Comparison of ENCODE assay signal across 27 cellular contexts in the genomic region with DNA sequence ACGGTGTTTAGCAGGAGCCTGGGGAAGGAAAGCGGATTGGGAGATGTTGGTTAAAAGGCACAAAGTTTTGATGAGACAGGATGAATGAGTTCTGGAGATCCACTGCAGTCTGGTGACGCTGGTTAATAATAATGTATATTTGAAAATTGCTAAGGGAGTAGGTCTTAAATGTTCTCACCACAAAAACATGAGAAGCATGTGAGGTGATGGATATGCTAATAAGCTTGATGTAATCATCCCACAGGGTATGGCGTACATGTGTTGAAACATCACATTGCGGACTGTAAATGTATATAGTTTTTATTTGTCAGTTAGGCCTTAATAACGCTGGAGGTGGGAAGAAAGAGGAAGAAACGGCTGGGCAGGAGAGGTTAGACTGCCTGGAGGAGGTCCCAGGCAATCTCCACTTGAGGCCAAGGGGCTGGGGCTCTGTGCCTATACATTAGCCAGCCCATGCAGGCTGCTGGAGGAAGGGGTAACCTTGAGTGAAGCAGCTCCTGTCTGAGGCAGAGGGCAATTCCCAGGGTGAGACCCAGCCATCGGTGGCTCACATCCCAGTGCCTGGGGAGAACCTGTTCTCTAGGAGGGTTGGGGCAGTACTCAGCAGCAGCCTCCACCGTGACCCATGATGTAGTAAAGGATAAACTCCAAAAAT.
"Had no signal": no experiment of that assay in that cellular context is flagged by ENCODE, and none has a peak within 500 bp of the region (broad histone marks: within the 10 kb centered on the region; RNA-seq: fewer than 3 reads in every experiment).

No MANE protein-coding gene starts in this region.

- H3K27me3 ChIP-seq: cardiac muscle cell, left lung, pancreas, sigmoid colon, thyroid gland had no signal

- H3K36me3 ChIP-seq: cardiac muscle cell, left lung, pancreas, sigmoid colon, thyroid gland had no signal

- H3K4me1 ChIP-seq: left lung, pancreas, psoas muscle, sigmoid colon, thyroid gland had no signal

- H3K4me3 ChIP-seq: cardiac muscle cell, left lung, lung, pancreas, psoas muscle, sigmoid colon, smooth muscle cell, thyroid gland had no signal

- FAIRE-seq: pancreas had no signal

- DNase-seq: activated CD4-positive, alpha-beta T cell treated with anti-CD3 and anti-CD28 coated beads for 4 hours; activated CD4-positive, alpha-beta T cell treated with anti-CD3 and anti-CD28 coated beads, Interleukin-2, amount 50 U/mL, for 4 hours; activated naive CD4-positive, alpha-beta T cell; activated T-cell treated with anti-CD3 and anti-CD28 coated beads for 4 hours; activated T-cell treated with anti-CD3 and anti-CD28 coated beads, Interleukin-2, amount 50 U/mL, for 72 hours; cerebellar nuclear complex; cortex of kidney; effector memory CD8-positive, alpha-beta T cell; foreskin melanocyte; left lung; naive thymus-derived CD4-positive, alpha-beta T cell; pancreas; psoas muscle; sigmoid colon; stimulated activated CD4-positive, alpha-beta T cell treated with anti-CD3 and anti-CD28 coated beads, Interleukin-1b, Interleukin-23, amount 100 ng/mL, for 48 hours; stimulated activated CD4-positive, alpha-beta T cell treated with anti-CD3 and anti-CD28 coated beads, Interleukin-4, amount 100 ng/mL, for 4 hours; stimulated activated CD8-positive, alpha-beta memory T cell treated with anti-CD3 and anti-CD28 coated beads, Interleukin-4, amount 100 ng/mL, for 48 hours; stimulated activated naive CD8-positive, alpha-beta T cell treated with anti-CD3 and anti-CD28 coated beads, Interleukin-15, amount 100 ng/mL, for 72 hours; substantia nigra; thyroid gland had no signal

- H3K4me2 ChIP-seq: smooth muscle cell had no signal

- H3K9me3 ChIP-seq: pancreas, sigmoid colon, thyroid gland had no signal

- ATAC-seq: activated naive CD4-positive, alpha-beta T cell treated with anti-CD3 and anti-CD28 coated beads, Interleukin-2, amount 50 U/mL, for 72 hours; activated T-cell treated with anti-CD3 and anti-CD28 coated beads, Interleukin-2, amount 50 U/mL, for 72 hours; effector memory CD8-positive, alpha-beta T cell; esophagus mucosa; left lung; naive thymus-derived CD4-positive, alpha-beta T cell; pancreas; psoas muscle; stimulated activated memory B cell treated with anti-CD40 and anti-IgM and Interleukin-4, amounts not matched to agents 10 μg/mL and 1 μg/mL and 100 μg/mL, for 72 hours; stimulated activated naive CD8-positive, alpha-beta T cell treated with anti-CD3 and anti-CD28 coated beads, Interleukin-15, amount 100 ng/mL, for 72 hours had no signal

- H3K27ac ChIP-seq: cardiac muscle cell, left lung, pancreas, psoas muscle, sigmoid colon, thyroid gland, VCaP had no signal
